ENCODE assay signal across 17 cellular contexts in the genomic region with DNA sequence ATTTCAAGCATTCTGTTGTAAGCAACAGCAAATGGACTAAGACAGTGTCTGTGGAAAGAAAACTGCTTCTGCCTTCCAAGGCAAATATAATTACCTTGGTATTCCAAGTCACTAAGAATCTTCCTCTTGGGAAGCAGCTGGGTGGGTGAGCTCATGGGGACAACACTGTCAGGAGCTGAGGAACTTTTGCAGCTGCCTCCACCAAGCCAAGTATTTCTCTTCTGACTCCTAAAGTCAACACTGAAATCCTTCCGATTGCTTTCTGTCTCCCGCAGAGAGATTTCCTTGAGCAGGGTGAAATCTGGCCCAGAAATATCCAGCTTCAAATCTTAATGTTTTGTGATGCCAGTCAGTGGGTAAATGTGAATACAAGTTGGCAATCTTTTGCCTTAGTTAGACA.
DNase-seq lines count a peak whose midpoint lies in the region; ATAC-seq and TF ChIP-seq lines count a peak whose summit lies in the region.
"Had no signal": no experiment of that assay in that cellular context is flagged by ENCODE, and none has a peak within 500 bp of the region (broad histone marks: within the 10 kb centered on the region; RNA-seq: fewer than 3 reads in every experiment).

No MANE protein-coding gene starts in this region.

- no peak overlapping the region for H3K4me3 ChIP-seq in MG63
- no peak overlapping the region for H3K4me3 ChIP-seq in fibroblast of the aortic adventitia (ENCODE audit: low read depth, low read length)
- H3K4me3 ChIP-seq: prostate gland had no signal

- DNase-seq in AG08396 (ENCODE audit: low spot score) = peak; percentile 24
- DNase-seq in MG63 = peak; percentile 32
- peak; percentile 15 for DNase-seq in fibroblast of the aortic adventitia (ENCODE audit: low read depth)
- DNase-seq in sciatic nerve (ENCODE audit: low spot score) = no peak
- DNase-seq in omental fat pad (ENCODE audit: low spot score) = no peak
- no peak for DNase-seq in activated T-cell treated with anti-CD3 and anti-CD28 coated beads, Interleukin-2, amount 50 U/mL, for 4 hours
- DNase-seq in GM19240 (ENCODE audit: insufficient read length, low spot score) = no peak
- DNase-seq in NCI-H2171 treated with DMSO at 0.1 percent for 48 hours (lab: John Stamatoyannopoulos, UW) = no peak
- DNase-seq: activated naive CD4-positive, alpha-beta T cell; aorta; KBM-7; naive thymus-derived CD8-positive, alpha-beta T cell; NCI-H2029 treated with DMSO at 0.1 percent for 48 hours; stimulated activated naive CD8-positive, alpha-beta T cell treated with anti-CD3 and anti-CD28 coated beads, Interleukin-15, Interleukin-2, amounts not matched to agents 100 U/mL and 50 U/mL, for 24 hours; trophoblast cell had no signal

- no peaks in the 10 kb centered on the region for H3K9me3 ChIP-seq in MG63
- H3K9me3 ChIP-seq: prostate gland had no signal

- TF ChIP-seq CTCF in fibroblast of the aortic adventitia (IDR thresholded peaks at IDR 0.05; ENCODE audit: insufficient read depth, low read length) = no peak
- no peak for TF ChIP-seq CTCF in omental fat pad (IDR thresholded peaks at IDR 0.05)

- no peaks in the 10 kb centered on the region for H3K9me3 Mint-ChIP-seq in activated T-cell treated with anti-CD3 and anti-CD28 coated beads, Interleukin-2, amount 50 U/mL, for 4 hours

- no peaks in the 10 kb centered on the region for H3K36me3 Mint-ChIP-seq in activated T-cell treated with anti-CD3 and anti-CD28 coated beads, Interleukin-2, amount 50 U/mL, for 4 hours (ENCODE audit: insufficient read depth)
- H3K36me3 Mint-ChIP-seq: naive thymus-derived CD8-positive, alpha-beta T cell had no signal

- H3K4me3 Mint-ChIP-seq in activated T-cell treated with anti-CD3 and anti-CD28 coated beads, Interleukin-2, amount 50 U/mL, for 4 hours = no peak overlapping the region
- H3K4me3 Mint-ChIP-seq: naive thymus-derived CD8-positive, alpha-beta T cell had no signal

- intact Hi-C loops in sciatic nerve (cut with DNase I) = no loop called here

- H3K36me3 ChIP-seq in MG63 = no peaks in the 10 kb centered on the region
- H3K36me3 ChIP-seq: prostate gland had no signal

- no peaks in the 10 kb centered on the region for H3K27me3 ChIP-seq in MG63

- H3K4me1 Mint-ChIP-seq in activated T-cell treated with anti-CD3 and anti-CD28 coated beads, Interleukin-2, amount 50 U/mL, for 4 hours (ENCODE audit: low read depth) = no peaks in the 10 kb centered on the region
- H3K4me1 Mint-ChIP-seq: naive thymus-derived CD8-positive, alpha-beta T cell had no signal

- ATAC-seq in sciatic nerve (peak; percentile 84), omental fat pad (ENCODE audit: low FRiP score) (no peak)
- ATAC-seq in activated T-cell treated with anti-CD3 and anti-CD28 coated beads, Interleukin-2, amount 50 U/mL, for 4 hours = no peak
- ATAC-seq: HCT116; naive thymus-derived CD8-positive, alpha-beta T cell; stimulated activated naive CD8-positive, alpha-beta T cell treated with anti-CD3 and anti-CD28 coated beads, Interleukin-15, Interleukin-2, amounts not matched to agents 100 U/mL and 50 U/mL, for 24 hours had no signal

- H3K27me3 Mint-ChIP-seq in activated T-cell treated with anti-CD3 and anti-CD28 coated beads, Interleukin-2, amount 50 U/mL, for 4 hours (ENCODE audit: low read depth) = no peaks in the 10 kb centered on the region
- H3K27me3 Mint-ChIP-seq: naive thymus-derived CD8-positive, alpha-beta T cell had no signal

Comparison
In these comparisons a context has a peak if more than half of its experiments do, and no peak if none do; other contexts are left out.
1. DNase-seq: peak in AG08396 (single experiment), MG63 (single experiment) and fibroblast of the aortic adventitia (single experiment); none in sciatic nerve (single experiment), omental fat pad (single experiment), activated T-cell treated with anti-CD3 and anti-CD28 coated beads, Interleukin-2, amount 50 U/mL, for 4 hours (single experiment), GM19240 (single experiment) and NCI-H2171 treated with DMSO at 0.1 percent for 48 hours (single experiment).